In genomic region chr19:55633866-55634265, GRCh38 we compare ENCODE assay signal across 9 cellular contexts. TPM values are rescaled to one million over a fixed set of nuclear protein-coding genes. Genes with fewer than 3 reads are reported as not detected.
A peak's percentile ranks its signal among the peaks of the same experiment; 100 is the strongest.
DNase-seq lines count a peak whose midpoint lies in the region; ATAC-seq, FAIRE-seq and TF ChIP-seq lines count a peak whose summit lies in the region.
"Had no signal": no experiment of that assay in that cellular context is flagged by ENCODE, and none has a peak within 500 bp of the region (broad histone marks: within the 10 kb centered on the region; RNA-seq: fewer than 3 reads in every experiment).

No MANE protein-coding gene starts in this region.

- peaks cover 3% of the 10 kb centered on the region; the same call in 1 of the 2 replicates for H3K36me3 ChIP-seq in PC-9 (ENCODE audit: low read depth)
- H3K36me3 ChIP-seq in esophagus muscularis mucosa = peaks cover 0 to 12% (median 1%) of the 10 kb centered on the region in 4 donors
- H3K36me3 ChIP-seq in skeletal muscle tissue (ENCODE audit: control insufficient read depth in 3 of 3, insufficient read depth in 3 of 3, low read length in 3 of 3) = peaks cover 0 to 7% (median 2%) of the 10 kb centered on the region in 3 donors

- TF ChIP-seq EP300 in esophagus muscularis mucosa (IDR thresholded peaks at IDR 0.05) = no peak

- TF ChIP-seq CTCF in PC-9 (conservative IDR thresholded peaks at IDR 0.05) (no peak), esophagus muscularis mucosa (IDR thresholded peaks at IDR 0.05) (no peak)

- WGBS in esophagus muscularis mucosa = 92% methylated on average over 7 of the region's 7 CpGs

- no peaks in the 10 kb centered on the region for H3K27me3 ChIP-seq in PC-9 (ENCODE audit: insufficient read depth, low read depth)
- no peaks in the 10 kb centered on the region for H3K27me3 ChIP-seq in esophagus muscularis mucosa
- H3K27me3 ChIP-seq in skeletal muscle tissue (ENCODE audit: control insufficient read depth in 3 of 3, insufficient read depth in 3 of 3, low read length in 3 of 3) = no peaks in the 10 kb centered on the region

- peak overlapping the region; percentile 92 for H3K4me2 ChIP-seq in PC-9

- DNase-seq in NCI-H2171 treated with DMSO at 0.1 percent for 48 hours (lab: John Stamatoyannopoulos, UW) = peak; percentile 8
- DNase-seq in NCI-H2171 (lab: John Stamatoyannopoulos, UW) = no peak
- no peak for DNase-seq in PC-9
- no peak for DNase-seq in esophagus muscularis mucosa (ENCODE audit: extremely low spot score)
- DNase-seq in left lobe of liver (ENCODE audit: low spot score) = no peak
- DNase-seq in GM12892 (ENCODE audit: insufficient read length) = no peak
- DNase-seq in foreskin melanocyte = no peak
- DNase-seq: T-helper 9 cell had no signal

- no peak overlapping the region for H3K27ac ChIP-seq in PC-9
- H3K27ac ChIP-seq in esophagus muscularis mucosa (replicated peaks in 1 of 4) = peak overlapping the region; percentile 91 to 99 (median 96)
- peak overlapping the region; percentile 99 for H3K27ac ChIP-seq in skeletal muscle tissue (ENCODE audit: low read depth, low read length)

- peaks cover 34% of the 10 kb centered on the region for H3K79me2 ChIP-seq in PC-9 (ENCODE audit: low read depth)

- POLR2A ChIA-PET in PC-9 (lab: Charles Lee; ENCODE audit: unreplicated experiment) = interaction anchor here (0.6 kb wide), 1 partner anchor 20 kb away, joined by 3 read pairs; no protein-coding TSS in a partner anchor

- peaks cover 12% of the 10 kb centered on the region for H3K4me1 ChIP-seq in PC-9 (replicated peaks; ENCODE audit: insufficient read depth)
- peaks cover 36 to 58% (median 52%) of the 10 kb centered on the region in 4 donors for H3K4me1 ChIP-seq in esophagus muscularis mucosa
- peaks cover 34 to 45% (median 45%) of the 10 kb centered on the region in 3 donors for H3K4me1 ChIP-seq in skeletal muscle tissue (ENCODE audit: control insufficient read depth in 3 of 3, insufficient read depth in 3 of 3, low read length in 3 of 3)

- peaks cover 29% of the 10 kb centered on the region; the same call in 1 of the 2 replicates for H3F3A ChIP-seq in PC-9 (ENCODE audit: insufficient read depth, low read depth)

- no peak overlapping the region for H3K9ac ChIP-seq in skeletal muscle tissue (ENCODE audit: low read depth in 1 of 3, low read length in 3 of 3)

- TF ChIP-seq POLR2A in esophagus muscularis mucosa (IDR thresholded peaks at IDR 0.05; ENCODE audit: low read depth) (no peak), GM12892 (IDR thresholded peaks at IDR 0.05; ENCODE audit: low read depth, low read length) (no peak)

- H3K4me3 ChIP-seq in PC-9 (peak overlapping the region; percentile 89; the same call in 1 of the 2 replicates), esophagus muscularis mucosa (peak overlapping the region in 1 of 4 donors; percentile 96), skeletal muscle tissue (ENCODE audit: low read length in 3 of 3) (peak overlapping the region in 1 of 3 donors; percentile 100)

- H4K20me1 ChIP-seq in PC-9 (ENCODE audit: insufficient read depth) = no peaks in the 10 kb centered on the region

- no peaks in the 10 kb centered on the region for H3K9me2 ChIP-seq in PC-9 (ENCODE audit: insufficient read depth)

- intact Hi-C loops in PC-9 (cut with micrococcal nuclease; ENCODE audit: unreplicated experiment) = loop anchor here (2.0 to 10.0 kb wide), 8 partner anchors 21 to 1461 kb away; partner anchors contain the start of gene U2AF2
- intact Hi-C loops in esophagus muscularis mucosa (cut with DNase I) = loop anchor here (2.0 kb wide), 1 partner anchor 19 kb away; no protein-coding TSS in a partner anchor

- no peak for FAIRE-seq in GM12892 (lab: Jason Lieb, UNC)

- ATAC-seq in left lobe of liver = no peak

- BruUV-seq in PC-9 (replicated peaks; lab: Mats Ljungman, UMichigan) = no TSS peak

- CTCF ChIA-PET in PC-9 (lab: Charles Lee) = interaction anchor here (0.6 to 1.2 kb wide), 2 partner anchors 16 to 700 kb away, joined by 3 read pairs; no protein-coding TSS in a partner anchor

- peak overlapping the region; percentile 92; the same call in 1 of the 2 replicates for H2AFZ ChIP-seq in PC-9

- H3K9me3 ChIP-seq in PC-9 (ENCODE audit: insufficient read depth, low read depth) (no peaks in the 10 kb centered on the region), esophagus muscularis mucosa (no peaks in the 10 kb centered on the region), skeletal muscle tissue (ENCODE audit: control insufficient read depth in 3 of 3, low read length in 3 of 3) (no peaks in the 10 kb centered on the region)

RNA-seq across cellular contexts. Expression of gene ZNF580, which starts 6.9 kb away (rescaled TPM):
- 56.6 and 64.7 TPM in 2 replicates for total RNA-seq in PC-9 (2021)
- 10 to 100 TPM; 38.3 to 66.8 (median 43.1) TPM for total RNA-seq in esophagus muscularis mucosa
- total RNA-seq in skeletal muscle tissue = 2.1 TPM
- 7.5 TPM for total RNA-seq in left lobe of liver
- polyA plus RNA-seq in GM12892 (2012; ENCODE audit: missing spikeins) = 14.4 TPM

RNA-seq across cellular contexts. Expression of gene ZNF784, which starts 9.5 kb away (rescaled TPM):
- 5.4 and 7.7 TPM in 2 replicates for total RNA-seq in PC-9 (2021)
- 1 to 10 TPM; 2.5 to 6.3 (median 4.0) TPM for total RNA-seq in esophagus muscularis mucosa
- 8.9 TPM for total RNA-seq in skeletal muscle tissue
- total RNA-seq in left lobe of liver = 5.3 TPM
- polyA plus RNA-seq in GM12892 (2012; ENCODE audit: missing spikeins) = 2.5 TPM

RNA-seq across cellular contexts. Expression of gene ZNF581, which starts 9.6 kb away (rescaled TPM):
- total RNA-seq in PC-9 (2021) (53.5 and 81.9 TPM in 2 replicates), esophagus muscularis mucosa (10 to 100 TPM; 13.3 to 26.6 (median 18.2) TPM), skeletal muscle tissue (17.2 TPM), left lobe of liver (6.1 TPM)
- 27.0 TPM for polyA plus RNA-seq in GM12892 (2012; ENCODE audit: missing spikeins)

RNA-seq across cellular contexts. Expression of gene CCDC106, which starts 14.1 kb away (rescaled TPM):
- 3.2 and 6.7 TPM in 2 replicates for total RNA-seq in PC-9 (2021)
- total RNA-seq in esophagus muscularis mucosa = 10 to 100 TPM in 3 of 4 donors, 1 to 10 TPM in 1; 9.4 to 22.0 (median 19.2) TPM
- total RNA-seq in skeletal muscle tissue = 3.1 TPM
- 13.5 TPM for total RNA-seq in left lobe of liver
- polyA plus RNA-seq in GM12892 (2012; ENCODE audit: missing spikeins) = 20.1 TPM

RNA-seq across cellular contexts. Expression of gene U2AF2, which starts 21.0 kb away (rescaled TPM):
- total RNA-seq in PC-9 (2021) (252 and 323 TPM in 2 replicates), esophagus muscularis mucosa (100 to 1,000 TPM in 2 of 4 donors, 10 to 100 TPM in 2; 80.4 to 122 (median 104) TPM), skeletal muscle tissue (52.2 TPM), left lobe of liver (61.7 TPM)
- polyA plus RNA-seq in GM12892 (2012; ENCODE audit: missing spikeins) = 137 TPM
